Comparison of ENCODE assay signal across 21 cellular contexts in genomic region chr14:57412341-57412740, GRCh38.
"Had no signal": no experiment of that assay in that cellular context is flagged by ENCODE, and none has a peak within 500 bp of the region (broad histone marks: within the 10 kb centered on the region; RNA-seq: fewer than 3 reads in every experiment).

No MANE protein-coding gene starts in this region.

- H3K4me1 ChIP-seq: parathyroid adenoma, tibial nerve, upper lobe of left lung had no signal

- H3K27ac Mint-ChIP-seq: effector memory CD8-positive, alpha-beta T cell; memory B cell; naive B cell; natural killer cell treated with Interleukin-12 subunit alpha and Interleukin-12 subunit beta and Interleukin-15 and Interleukin-18, amount 100 ng/mL, for 72 hours; progenitor cell of endocrine pancreas; stimulated activated naive B cell treated with anti-CD40 and anti-IgM and Interleukin-4, amounts not matched to agents 10 μg/mL and 1 μg/mL and 100 μg/mL, for 72 hours; stimulated activated naive CD8-positive, alpha-beta T cell treated with anti-CD3 and anti-CD28 coated beads, Interleukin-15, Interleukin-2, amounts not matched to agents 100 ng/mL and 50 ng/mL, for 24 hours had no signal

- H3K27me3 ChIP-seq: right lobe of liver, tibial nerve, upper lobe of left lung had no signal

- H3K9me3 Mint-ChIP-seq: effector memory CD8-positive, alpha-beta T cell; memory B cell; naive B cell; natural killer cell treated with Interleukin-12 subunit alpha and Interleukin-12 subunit beta and Interleukin-15 and Interleukin-18, amount 100 ng/mL, for 72 hours; neural crest cell; stimulated activated naive B cell treated with anti-CD40 and anti-IgM and Interleukin-4, amounts not matched to agents 10 μg/mL and 1 μg/mL and 100 μg/mL, for 72 hours; stimulated activated naive CD8-positive, alpha-beta T cell treated with anti-CD3 and anti-CD28 coated beads, Interleukin-15, Interleukin-2, amounts not matched to agents 100 ng/mL and 50 ng/mL, for 24 hours had no signal

- H3K27me3 Mint-ChIP-seq: effector memory CD8-positive, alpha-beta T cell; memory B cell; naive B cell; natural killer cell treated with Interleukin-12 subunit alpha and Interleukin-12 subunit beta and Interleukin-15 and Interleukin-18, amount 100 ng/mL, for 72 hours; progenitor cell of endocrine pancreas; stimulated activated naive B cell treated with anti-CD40 and anti-IgM and Interleukin-4, amounts not matched to agents 10 μg/mL and 1 μg/mL and 100 μg/mL, for 72 hours; stimulated activated naive CD8-positive, alpha-beta T cell treated with anti-CD3 and anti-CD28 coated beads, Interleukin-15, Interleukin-2, amounts not matched to agents 100 ng/mL and 50 ng/mL, for 24 hours had no signal

- H3K9ac ChIP-seq: parathyroid adenoma had no signal

- DNase-seq: cortex of kidney; effector memory CD8-positive, alpha-beta T cell; naive B cell; right lobe of liver; small intestine; stimulated activated CD4-positive, alpha-beta T cell treated with anti-CD3 and anti-CD28 coated beads, Interleukin-15, amount 100 ng/mL, for 24 hours; stimulated activated CD4-positive, alpha-beta T cell treated with anti-CD3 and anti-CD28 coated beads, Interleukin-2, amount 100 ng/mL, for 48 hours; stimulated activated naive B cell treated with anti-CD40 and anti-IgM and Interleukin-4, amounts not matched to agents 10 μg/mL and 1 μg/mL and 100 μg/mL, for 72 hours; upper lobe of left lung had no signal

- FAIRE-seq: frontal cortex, keratinocyte, small intestine, urothelium cell line had no signal

- H3K9me3 ChIP-seq: right lobe of liver, thoracic aorta, tibial nerve, upper lobe of left lung had no signal

- H3K4me3 Mint-ChIP-seq: effector memory CD8-positive, alpha-beta T cell; memory B cell; naive B cell; natural killer cell treated with Interleukin-12 subunit alpha and Interleukin-12 subunit beta and Interleukin-15 and Interleukin-18, amount 100 ng/mL, for 72 hours; neural crest cell; stimulated activated naive B cell treated with anti-CD40 and anti-IgM and Interleukin-4, amounts not matched to agents 10 μg/mL and 1 μg/mL and 100 μg/mL, for 72 hours; stimulated activated naive CD8-positive, alpha-beta T cell treated with anti-CD3 and anti-CD28 coated beads, Interleukin-15, Interleukin-2, amounts not matched to agents 100 ng/mL and 50 ng/mL, for 24 hours had no signal

- H2AFZ ChIP-seq: parathyroid adenoma had no signal

- H3K4me3 ChIP-seq: lung, right lobe of liver, thoracic aorta, tibial nerve, upper lobe of left lung had no signal

- H3K27ac ChIP-seq: parathyroid adenoma, right lobe of liver, thoracic aorta, tibial nerve, upper lobe of left lung had no signal

- H3K36me3 Mint-ChIP-seq: natural killer cell treated with Interleukin-12 subunit alpha and Interleukin-12 subunit beta and Interleukin-15 and Interleukin-18, amount 100 ng/mL, for 72 hours had no signal

- H3K4me1 Mint-ChIP-seq: neural crest cell had no signal
